9 cellular contexts compared by ENCODE assay signal in the genomic region with DNA sequence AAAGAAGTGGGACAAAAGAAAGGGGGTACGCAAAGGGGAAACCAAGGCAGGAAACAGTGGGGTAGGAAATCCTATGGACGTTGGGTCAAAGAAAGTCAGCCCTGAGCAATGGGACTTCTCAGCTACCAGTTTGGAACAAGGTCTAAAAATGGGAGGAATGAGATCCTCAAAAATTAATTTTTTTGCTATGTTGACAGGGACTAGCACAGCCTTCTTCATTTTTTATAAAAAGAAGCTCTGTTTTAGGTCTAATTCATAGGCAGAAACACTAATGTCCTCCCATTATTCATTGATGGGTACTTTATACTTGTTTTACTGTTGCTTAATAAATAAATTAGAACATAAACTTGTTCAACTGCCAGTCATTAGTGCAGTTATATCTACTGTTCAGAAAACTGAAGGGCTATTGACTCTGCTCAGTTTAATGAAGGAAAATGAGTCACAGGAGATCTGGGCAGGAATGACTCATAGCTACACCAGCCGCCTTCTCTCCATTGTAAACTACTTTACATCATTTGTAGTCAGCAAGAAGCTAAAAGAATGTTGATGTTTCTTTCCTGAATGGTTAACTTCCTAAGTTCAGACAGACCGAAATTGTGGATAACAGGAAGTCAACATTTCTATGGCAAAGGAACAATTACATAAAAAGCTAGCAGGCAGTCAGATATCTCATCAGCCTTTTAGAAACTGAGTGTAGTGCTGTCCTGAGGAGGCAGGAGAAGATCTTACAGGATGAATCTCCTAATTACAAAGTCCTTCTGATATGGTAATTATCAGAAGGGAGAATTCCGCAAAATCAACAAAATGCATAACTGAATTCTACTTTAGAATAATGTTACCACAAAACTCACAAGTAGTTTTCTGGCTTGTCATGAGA.
DNase-seq lines count a peak whose midpoint lies in the region; ATAC-seq and TF ChIP-seq lines count a peak whose summit lies in the region.
"Had no signal": no experiment of that assay in that cellular context is flagged by ENCODE, and none has a peak within 500 bp of the region (broad histone marks: within the 10 kb centered on the region; RNA-seq: fewer than 3 reads in every experiment).

No MANE protein-coding gene starts in this region.

- H4K20me1 ChIP-seq in osteoblast (ENCODE audit: insufficient read depth, low read length), result no peaks in the 10 kb centered on the region

- TF ChIP-seq CTCF in esophagus squamous epithelium (IDR thresholded peaks at IDR 0.05) (no peak), osteoblast (IDR thresholded peaks at IDR 0.05; ENCODE audit: extremely low read depth, low read depth, low read length) (no peak)

- H3K79me2 ChIP-seq in osteoblast (ENCODE audit: insufficient read depth, low read length), result no peaks in the 10 kb centered on the region

- DNase-seq in ELR (ENCODE audit: low read depth) (peak; percentile 89), NCI-H1436 treated with DMSO at 0.1 percent for 48 hours (lab: John Stamatoyannopoulos, UW) (peak; percentile 38), esophagus squamous epithelium (lab: John Stamatoyannopoulos, UW) (no peak), osteoblast (ENCODE audit: insufficient read length, low spot score, missing footprints) (peak; percentile 56), mesenteric fat pad (ENCODE audit: low spot score) (no peak), NCI-H345 treated with DMSO at 0.1 percent for 48 hours (lab: John Stamatoyannopoulos, UW; ENCODE audit: unreplicated experiment) (no peak), COR-L47 (lab: John Stamatoyannopoulos, UW) (no peak)

- H3K4me3 ChIP-seq in esophagus squamous epithelium (no peak overlapping the region), osteoblast (ENCODE audit: insufficient read depth, low read length) (no peak overlapping the region)

- H3K4me2 ChIP-seq in osteoblast (ENCODE audit: insufficient read depth, low read length), result peak overlapping the region; percentile 6

- peaks cover 0 to 12% (median 9%) of the 10 kb centered on the region in 3 donors for H3K4me1 ChIP-seq in esophagus squamous epithelium
- peaks cover 3% of the 10 kb centered on the region for H3K4me1 ChIP-seq in osteoblast (ENCODE audit: insufficient read depth, low read length)

- ATAC-seq in HG03520 (IDR thresholded peaks at IDR 0.05; ENCODE audit: unreplicated experiment), result no peak

- H3K9me3 ChIP-seq in esophagus squamous epithelium (no peaks in the 10 kb centered on the region), osteoblast (ENCODE audit: low read depth, low read length) (no peaks in the 10 kb centered on the region)

- intact Hi-C loops in esophagus squamous epithelium (cut with DNase I), result no loop called here

- 48 to 58% methylated on average over 5 of the region's 5 CpGs for whole genome bisulfite sequencing in esophagus squamous epithelium, 2 donors

- peak overlapping the region in 3 of 4 donors; percentile 22 to 38 (median 24) for H3K27ac ChIP-seq in esophagus squamous epithelium
- H3K27ac ChIP-seq in osteoblast (ENCODE audit: low read depth, low read length), result no peak overlapping the region
- H3K27ac ChIP-seq: VCaP had no signal

- H3K36me3 ChIP-seq in esophagus squamous epithelium (no peaks in the 10 kb centered on the region), osteoblast (ENCODE audit: insufficient read depth, low read length) (no peaks in the 10 kb centered on the region)

- H2AFZ ChIP-seq in osteoblast (ENCODE audit: low read length), result peak overlapping the region; percentile 12

- H3K27me3 ChIP-seq in esophagus squamous epithelium, result no peaks in the 10 kb centered on the region
- H3K27me3 ChIP-seq in osteoblast (ENCODE audit: insufficient read depth, low read length), result no peaks in the 10 kb centered on the region

- no peak for TF ChIP-seq POLR2A in esophagus squamous epithelium (IDR thresholded peaks at IDR 0.05)

Comparison
In these comparisons a context has a peak if more than half of its experiments do, and no peak if none do; other contexts are left out.
1. DNase-seq: peak in ELR (single experiment), NCI-H1436 treated with DMSO at 0.1 percent for 48 hours (single experiment) and osteoblast (single experiment); none in esophagus squamous epithelium (single experiment), mesenteric fat pad (single experiment), NCI-H345 treated with DMSO at 0.1 percent for 48 hours (single experiment) and COR-L47 (single experiment).